ENCODE assay signal across 1 cellular context in the genomic region with DNA sequence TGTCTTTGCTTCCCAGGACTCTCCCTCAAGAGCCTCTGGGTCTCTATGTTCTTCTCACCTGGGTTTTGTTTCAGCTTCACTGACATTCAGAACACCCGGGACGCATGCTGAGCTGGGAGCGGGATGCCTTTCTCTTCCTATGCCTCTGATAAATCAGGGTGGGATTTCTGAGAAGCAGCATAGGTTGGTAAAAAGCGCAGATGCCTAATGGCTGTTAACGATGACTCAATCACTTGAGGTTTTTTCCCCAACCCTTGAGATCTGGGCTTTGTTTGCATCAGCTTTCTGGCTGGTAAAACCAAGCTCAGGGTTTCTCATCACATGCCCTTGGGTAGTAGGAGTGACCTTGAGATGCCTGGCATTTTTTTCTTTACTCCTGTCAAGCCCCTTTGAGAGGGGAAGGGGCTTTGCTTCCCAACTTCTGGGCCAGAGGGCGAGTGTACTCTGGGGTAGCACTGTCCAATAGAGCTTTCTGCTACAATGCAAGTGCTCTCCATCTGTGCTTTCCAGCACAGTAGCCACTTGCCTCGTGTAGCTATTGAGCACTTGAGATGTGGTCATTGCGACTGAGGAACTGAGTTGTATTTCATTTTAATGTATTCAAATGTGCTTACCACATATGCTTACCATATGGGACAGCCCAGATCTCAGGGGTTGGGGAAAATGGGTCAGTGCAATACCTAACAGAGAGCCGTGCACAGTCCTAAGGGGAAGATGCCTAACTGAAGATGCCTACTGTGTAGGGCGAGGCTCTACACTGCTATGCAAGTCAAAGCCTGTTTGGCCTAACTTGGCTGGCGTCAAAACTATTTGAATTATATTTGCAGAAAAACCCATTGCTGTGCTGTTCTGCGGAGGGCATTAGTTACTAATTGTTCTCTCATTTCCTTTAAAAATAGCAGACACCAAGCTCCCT.
TF ChIP-seq lines count a peak whose summit lies in the region.

No MANE protein-coding gene starts in this region.

TF ChIP-seq in GM23338, 12 proteins besides CTCF, POLR2A, EP300 and RAD21 (continued from another document):
- TF ChIP-seq ZNF462 (CRISPR knock-in tag; IDR thresholded peaks at IDR 0.05) (no peak), POLR2AphosphoS5 (IDR thresholded peaks at IDR 0.05; ENCODE audit: low read depth) (no peak), CREB1 (CRISPR knock-in tag; IDR thresholded peaks at IDR 0.05; ENCODE audit: low read depth) (no peak), ZNF331 (CRISPR knock-in tag; IDR thresholded peaks at IDR 0.05; ENCODE audit: low read depth) (no peak)
